8 cellular contexts compared by ENCODE assay signal in genomic region chr1:119948342-119949214, GRCh38. TPM values are rescaled to one million over a fixed set of nuclear protein-coding genes. Genes with fewer than 3 reads are reported as not detected.
DNase-seq lines count a peak whose midpoint lies in the region; ATAC-seq and TF ChIP-seq lines count a peak whose summit lies in the region.

No MANE protein-coding gene starts in this region.

- intact Hi-C loops in body of pancreas (cut with DNase I) = no loop called here

- no peaks in the 10 kb centered on the region for H3K9me3 ChIP-seq in body of pancreas

- peaks cover 6 to 41% (median 21%) of the 10 kb centered on the region in 3 donors for H3K36me3 Mint-ChIP-seq in immature natural killer cell

- no peaks in the 10 kb centered on the region for H3K4me1 Mint-ChIP-seq in immature natural killer cell

- H3K27ac ChIP-seq in body of pancreas = no peak overlapping the region

- no peaks in the 10 kb centered on the region for H3K27me3 ChIP-seq in body of pancreas

- peak; percentile 50 to 74 (median 69) for TF ChIP-seq CTCF in body of pancreas (IDR thresholded peaks at IDR 0.05)

- no peak overlapping the region for H3K4me3 Mint-ChIP-seq in immature natural killer cell

- DNase-seq in Daoy (ENCODE audit: low read depth) (peak; percentile 82), NCI-H2107 treated with DMSO at 0.1 percent for 48 hours (lab: John Stamatoyannopoulos, UW; ENCODE audit: unreplicated experiment) (peak; percentile 61), UCSD-AML1 (lab: John Stamatoyannopoulos, UW; ENCODE audit: unreplicated experiment) (peak; percentile 76), body of pancreas (peak; percentile 72 to 84 (median 78)), immature natural killer cell (peak; percentile 39 to 59 (median 44))
- peak; percentile 36 to 65 for DNase-seq in stimulated activated CD4-positive, alpha-beta T cell treated with anti-CD3 and anti-CD28 coated beads, Interleukin-15, amount 100 ng/mL, for 1 hour (ENCODE audit: low read depth in 1 of 2, low spot score in 1 of 2)

- 47% methylated on average over 5 to 6 of the region's 6 CpGs for WGBS in body of pancreas, 2 donors

- TF ChIP-seq POLR2A in body of pancreas (IDR thresholded peaks at IDR 0.05) = no peak

- H3K4me3 ChIP-seq in body of pancreas = no peak overlapping the region

- peaks cover 0 to 3% (median 0%) of the 10 kb centered on the region in 3 donors for H3K27me3 Mint-ChIP-seq in immature natural killer cell (ENCODE audit: low read depth in 3 of 3)

- ATAC-seq in HG02678 (IDR thresholded peaks at IDR 0.05; ENCODE audit: unreplicated experiment) = peak; percentile 80
- peak; percentile 78 for ATAC-seq in body of pancreas
- ATAC-seq in HG03139 (IDR thresholded peaks at IDR 0.05; ENCODE audit: unreplicated experiment) = no peak

- H3K4me1 ChIP-seq in body of pancreas = no peaks in the 10 kb centered on the region

- peaks cover 0 to 11% of the 10 kb centered on the region in 2 donors for H3K36me3 ChIP-seq in body of pancreas (replicated peaks in 1 of 2; ENCODE audit: insufficient read depth in 1 of 2, low read depth in 2 of 2)

- H3K9me3 Mint-ChIP-seq in immature natural killer cell = no peaks in the 10 kb centered on the region

- peak overlapping the region in 2 of 6 donors; percentile 40 to 48 for H3K27ac Mint-ChIP-seq in immature natural killer cell

RNA-seq across cellular contexts. Expression of gene ADAM30, which starts 52.3 kb away (rescaled TPM):
- total RNA-seq in Daoy (2014; rRNA removed; shearing (Covaris generic)) = not detected in 2 replicates
- not detected for total RNA-seq in body of pancreas
- polyA plus RNA-seq in immature natural killer cell = not detected
